Comparison of ENCODE assay signal across 15 cellular contexts in the genomic region with DNA sequence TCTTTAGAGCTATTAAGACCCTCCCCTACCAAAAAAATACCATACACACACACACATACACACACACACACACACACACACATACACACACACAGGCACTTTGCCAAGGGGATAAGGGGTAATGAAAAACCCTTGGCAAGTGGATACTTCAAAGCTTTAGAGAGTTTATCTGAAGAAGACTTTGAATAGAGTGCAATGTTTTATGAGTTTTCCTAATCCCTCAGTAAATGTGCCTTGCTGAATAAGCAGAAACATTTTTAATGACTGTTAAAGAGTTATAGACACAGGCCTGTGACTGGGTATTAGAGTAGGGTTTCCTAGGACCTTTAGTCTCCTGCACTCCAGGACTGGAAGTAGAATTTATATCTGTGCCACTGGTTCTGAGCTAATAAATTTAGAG.
DNase-seq lines count a peak whose midpoint lies in the region; ATAC-seq and TF ChIP-seq lines count a peak whose summit lies in the region.
"Had no signal": no experiment of that assay in that cellular context is flagged by ENCODE, and none has a peak within 500 bp of the region (broad histone marks: within the 10 kb centered on the region; RNA-seq: fewer than 3 reads in every experiment).

No MANE protein-coding gene starts in this region.

- intact Hi-C loops in A673 (cut with micrococcal nuclease; ENCODE audit: unreplicated experiment), result no loop called here

- in situ Hi-C loops in GM23248 (cut with MboI), result no loop called here

- no peaks in the 10 kb centered on the region for H4K20me1 ChIP-seq in GM23248 (ENCODE audit: insufficient read depth)
- H4K20me1 ChIP-seq in osteoblast (ENCODE audit: insufficient read depth, low read length), result no peaks in the 10 kb centered on the region

- TF ChIP-seq CTCF in A673 (conservative IDR thresholded peaks at IDR 0.05; ENCODE audit: low read depth, low read length) (no peak), osteoblast (IDR thresholded peaks at IDR 0.05; ENCODE audit: extremely low read depth, low read depth, low read length) (no peak)

- peak overlapping the region; percentile 47 for H3K4me2 ChIP-seq in GM23248 (ENCODE audit: unreplicated experiment)
- H3K4me2 ChIP-seq in osteoblast (ENCODE audit: insufficient read depth, low read length), result no peak overlapping the region
- H3K4me2 ChIP-seq: SK-N-SH had no signal

- H3K27ac ChIP-seq in A673 (ENCODE audit: low read depth, low read length, poor library complexity, severe bottlenecking), result no peak overlapping the region
- peak overlapping the region; percentile 80 for H3K27ac ChIP-seq in GM23248
- peak overlapping the region; percentile 59 for H3K27ac ChIP-seq in SJSA1
- H3K27ac ChIP-seq in osteoblast (ENCODE audit: low read depth, low read length), result peak overlapping the region; percentile 83

- H3K9ac ChIP-seq in GM23248, result peak overlapping the region; percentile 44; the same call in 1 of the 2 replicates
- H3K9ac ChIP-seq: SK-N-SH had no signal

- H3K4me1 ChIP-seq in A673 (ENCODE audit: insufficient read depth, low read length, poor library complexity, severe bottlenecking), result no peaks in the 10 kb centered on the region
- H3K4me1 ChIP-seq in GM23248 (ENCODE audit: insufficient read depth), result peaks cover 27% of the 10 kb centered on the region
- H3K4me1 ChIP-seq in SJSA1 (replicated peaks), result peaks cover 44% of the 10 kb centered on the region
- peaks cover 26% of the 10 kb centered on the region for H3K4me1 ChIP-seq in osteoblast (ENCODE audit: insufficient read depth, low read length)

- CTCF ChIA-PET in A673 (lab: Charles Lee), result interaction anchor here (0.6 kb wide), 1 partner anchor 460 kb away, joined by 6 read pairs; no protein-coding TSS in a partner anchor

- H3K36me3 ChIP-seq in A673 (ENCODE audit: insufficient read depth, low read length, poor library complexity, severe bottlenecking), result no peaks in the 10 kb centered on the region
- no peaks in the 10 kb centered on the region for H3K36me3 ChIP-seq in GM23248 (ENCODE audit: low read depth)
- H3K36me3 ChIP-seq in SJSA1, result no peaks in the 10 kb centered on the region
- no peaks in the 10 kb centered on the region for H3K36me3 ChIP-seq in osteoblast (ENCODE audit: insufficient read depth, low read length)

- H3K27me3 ChIP-seq in A673 (replicated peaks; ENCODE audit: insufficient read depth, low read depth, low read length, poor library complexity), result peaks cover 7% of the 10 kb centered on the region
- no peaks in the 10 kb centered on the region for H3K27me3 ChIP-seq in GM23248 (replicated peaks; ENCODE audit: insufficient read depth)
- H3K27me3 ChIP-seq in SJSA1 (replicated peaks), result no peaks in the 10 kb centered on the region
- no peaks in the 10 kb centered on the region for H3K27me3 ChIP-seq in osteoblast (ENCODE audit: insufficient read depth, low read length)

- DNase-seq in A673 (ENCODE audit: low spot score) (peak; percentile 9), GM23248 (no peak), SJSA1 (ENCODE audit: low read depth in 1 of 2, low spot score in 2 of 2) (no peak), osteoblast (ENCODE audit: insufficient read length, low spot score, missing footprints) (no peak), NOMO-1 (lab: John Stamatoyannopoulos, UW; ENCODE audit: unreplicated experiment in 2 of 2) (no peak), COLO829 (ENCODE audit: low spot score) (no peak)
- no peak for DNase-seq in stimulated activated naive CD4-positive, alpha-beta T cell treated with Interleukin-2 at 50 U/mL for 16 hours (lab: John Stamatoyannopoulos, UW)
- DNase-seq: ACHN; CD4-positive, alpha-beta memory T cell; NCI-H1092; NCI-H1694 treated with DMSO at 0.1 percent for 48 hours; NCI-H446; SK-N-SH had no signal

- no peaks in the 10 kb centered on the region for H3K79me2 ChIP-seq in GM23248 (ENCODE audit: insufficient read depth)
- H3K79me2 ChIP-seq in osteoblast (ENCODE audit: insufficient read depth, low read length), result no peaks in the 10 kb centered on the region

- ATAC-seq in HG03521 (IDR thresholded peaks at IDR 0.05; ENCODE audit: unreplicated experiment), result no peak
- ATAC-seq: Right ventricle myocardium inferior had no signal

- H2AFZ ChIP-seq in GM23248 (peak overlapping the region; percentile 72), osteoblast (ENCODE audit: low read length) (no peak overlapping the region)

- POLR2A ChIA-PET in A673 (lab: Charles Lee; ENCODE audit: low non-redundant PET), result interaction anchor here (0.6 kb wide), 1 partner anchor 17 kb away, joined by 3 read pairs; no protein-coding TSS in a partner anchor

- peaks cover 30% of the 10 kb centered on the region for H3F3A ChIP-seq in GM23248 (ENCODE audit: insufficient read depth)

- no peaks in the 10 kb centered on the region; the same call in 1 of the 2 replicates for H3K9me2 ChIP-seq in GM23248 (ENCODE audit: insufficient read depth)
- H3K9me2 ChIP-seq: SK-N-SH had no signal

- H3K9me3 ChIP-seq in A673 (ENCODE audit: low read depth, low read length, poor library complexity, severe bottlenecking) (no peaks in the 10 kb centered on the region), GM23248 (ENCODE audit: low read depth) (no peaks in the 10 kb centered on the region), SJSA1 (replicated peaks) (no peaks in the 10 kb centered on the region), osteoblast (ENCODE audit: low read depth, low read length) (no peaks in the 10 kb centered on the region)
- H3K9me3 ChIP-seq: SK-N-SH had no signal

- no TSS peak for BruUV-seq in A673 (replicated peaks; lab: Mats Ljungman, UMichigan)

- no peak overlapping the region for H3K4me3 ChIP-seq in A673 (ENCODE audit: low read depth, low read length, poor library complexity, severe bottlenecking)
- no peak overlapping the region for H3K4me3 ChIP-seq in GM23248
- no peak overlapping the region for H3K4me3 ChIP-seq in SJSA1
- H3K4me3 ChIP-seq in osteoblast (ENCODE audit: insufficient read depth, low read length), result no peak overlapping the region
